In the genomic region with DNA sequence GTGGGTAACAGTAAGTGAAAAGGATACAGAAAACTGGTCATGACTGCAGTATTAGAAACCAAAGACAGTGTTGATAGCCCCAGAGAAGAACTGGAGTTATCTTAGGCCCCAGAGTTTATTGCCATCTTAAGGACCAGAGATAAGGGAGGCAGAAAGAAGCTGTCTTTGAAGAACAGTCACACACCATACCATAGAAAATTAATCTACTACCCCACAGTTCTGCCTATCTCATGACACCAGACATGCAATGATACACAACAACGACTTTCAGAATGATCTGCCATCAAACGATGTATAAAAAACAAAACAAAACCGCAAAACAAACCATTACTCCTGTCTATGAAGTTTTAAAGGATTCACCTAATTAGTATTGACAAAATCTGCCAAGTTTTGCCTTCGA, we compare ENCODE assay signal across 1 cellular context.
TF ChIP-seq lines count a peak whose summit lies in the region.

No MANE protein-coding gene starts in this region.

TF ChIP-seq in K562, 482 proteins besides CTCF, POLR2A, EP300 and RAD21 (continued from another document and continues in another):
- TF ChIP-seq, protein P1, sequence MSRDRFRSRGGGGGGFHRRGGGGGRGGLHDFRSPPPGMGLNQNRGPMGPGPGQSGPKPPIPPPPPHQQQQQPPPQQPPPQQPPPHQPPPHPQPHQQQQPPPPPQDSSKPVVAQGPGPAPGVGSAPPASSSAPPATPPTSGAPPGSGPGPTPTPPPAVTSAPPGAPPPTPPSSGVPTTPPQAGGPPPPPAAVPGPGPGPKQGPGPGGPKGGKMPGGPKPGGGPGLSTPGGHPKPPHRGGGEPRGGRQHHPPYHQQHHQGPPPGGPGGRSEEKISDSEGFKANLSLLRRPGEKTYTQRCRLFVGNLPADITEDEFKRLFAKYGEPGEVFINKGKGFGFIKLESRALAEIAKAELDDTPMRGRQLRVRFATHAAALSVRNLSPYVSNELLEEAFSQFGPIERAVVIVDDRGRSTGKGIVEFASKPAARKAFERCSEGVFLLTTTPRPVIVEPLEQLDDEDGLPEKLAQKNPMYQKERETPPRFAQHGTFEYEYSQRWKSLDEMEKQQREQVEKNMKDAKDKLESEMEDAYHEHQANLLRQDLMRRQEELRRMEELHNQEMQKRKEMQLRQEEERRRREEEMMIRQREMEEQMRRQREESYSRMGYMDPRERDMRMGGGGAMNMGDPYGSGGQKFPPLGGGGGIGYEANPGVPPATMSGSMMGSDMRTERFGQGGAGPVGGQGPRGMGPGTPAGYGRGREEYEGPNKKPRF (IDR thresholded peaks at IDR 0.05; ENCODE audit: low read depth, low read length) = no peak
- TF ChIP-seq RNF2 (IDR thresholded peaks at IDR 0.05) (peak; percentile 72; the same call in 1 of the 2 replicates), ZNF586 (CRISPR knock-in tag; conservative IDR thresholded peaks at IDR 0.05) (no peak), NR0B1 (IDR thresholded peaks at IDR 0.05; ENCODE audit: partially characterized antibody) (no peak), XRCC5 (IDR thresholded peaks at IDR 0.05; ENCODE audit: low read depth, low read length) (no peak), ZBTB7A (IDR thresholded peaks at IDR 0.05; ENCODE audit: borderline replicate concordance, control insufficient read depth, low read depth, low read length) (no peak), TBP (optimal IDR thresholded peaks at IDR 0.05; ENCODE audit: low read depth, low read length) (no peak), ILK (tag; IDR thresholded peaks at IDR 0.05; ENCODE audit: borderline replicate concordance, low read depth) (no peak), TEAD1 (CRISPR knock-in tag; IDR thresholded peaks at IDR 0.05) (peak in 1 of 2 experiments; percentile 89; a peak in 2 of 4 replicates), HNRNPUL1 (IDR thresholded peaks at IDR 0.05; ENCODE audit: low read length) (no peak), ZBTB8A (IDR thresholded peaks at IDR 0.05; ENCODE audit: partially characterized antibody) (no peak), L3MBTL2 (IDR thresholded peaks at IDR 0.05) (no peak), DMBX1 (CRISPR knock-in tag; IDR thresholded peaks at IDR 0.05; ENCODE audit: borderline replicate concordance) (peak; percentile 90), MBD2 (IDR thresholded peaks at IDR 0.05; ENCODE audit: borderline replicate concordance, low read depth) (peak; percentile 75), U2AF2 (optimal IDR thresholded peaks at IDR 0.05; ENCODE audit: low read depth, low read length) (no peak), SAFB (IDR thresholded peaks at IDR 0.05; ENCODE audit: borderline replicate concordance, low read depth, low read length) (no peak), ZNF274 (IDR thresholded peaks at IDR 0.05; ENCODE audit: borderline replicate concordance, low read depth, low read length) (peak; percentile 79), SPI1 (IDR thresholded peaks at IDR 0.05; ENCODE audit: borderline replicate concordance, low read depth, low read length) (no peak), NCOA1 (IDR thresholded peaks at IDR 0.05; ENCODE audit: low read depth) (peak; percentile 92), NCOA2 (IDR thresholded peaks at IDR 0.05; ENCODE audit: partially characterized antibody in 2 of 2) (peak; percentile 45 to 86), IRF1 (CRISPR knock-in tag; IDR thresholded peaks at IDR 0.05; ENCODE audit: borderline replicate concordance) (no peak), YBX1 (IDR thresholded peaks at IDR 0.05) (no peak), ID3 (CRISPR knock-in tag; IDR thresholded peaks at IDR 0.05) (no peak), ID3 (tag; IDR thresholded peaks at IDR 0.05) (0 out of 2 replicates have a peak, but pooled peaks have one; percentile 43), RBM22 (IDR thresholded peaks at IDR 0.05; ENCODE audit: low read depth, low read length, poor library complexity, severe bottlenecking) (no peak), EZH2 (IDR thresholded peaks at IDR 0.05; ENCODE audit: borderline replicate concordance, low read depth, low read length) (peak; percentile 75; the same call in 1 of the 2 replicates), TEAD2 (tag; IDR thresholded peaks at IDR 0.05) (no peak), SIN3A (IDR thresholded peaks at IDR 0.05; ENCODE audit: borderline replicate concordance in 2 of 2, control insufficient read depth in 1 of 2, low read depth in 2 of 2, low read length in 2 of 2) (no peak), TAF1 (IDR thresholded peaks at IDR 0.05; ENCODE audit: control insufficient read depth, extremely low read depth, insufficient read depth, low read length, severe bottlenecking) (no peak), TFAP4 (CRISPR knock-in tag; IDR thresholded peaks at IDR 0.05; ENCODE audit: borderline replicate concordance) (no peak), GMEB1 (CRISPR knock-in tag; IDR thresholded peaks at IDR 0.05) (no peak), DACH1 (IDR thresholded peaks at IDR 0.05; ENCODE audit: partially characterized antibody) (peak; percentile 83), RBM25 (IDR thresholded peaks at IDR 0.05; ENCODE audit: low read depth, low read length, severe bottlenecking) (no peak), CXXC5 (CRISPR knock-in tag; IDR thresholded peaks at IDR 0.05) (peak; percentile 78), ZNF134 (CRISPR knock-in tag; conservative IDR thresholded peaks at IDR 0.05) (0 out of 2 replicates have a peak, but pooled peaks have one; percentile 24), ZNF395 (CRISPR knock-in tag; IDR thresholded peaks at IDR 0.05) (peak; percentile 89), NR2C1 (IDR thresholded peaks at IDR 0.05) (no peak), NR2C1 (tag; IDR thresholded peaks at IDR 0.05) (peak; percentile 53; the same call in 1 of the 2 replicates)
- TF ChIP-seq, protein P2, sequence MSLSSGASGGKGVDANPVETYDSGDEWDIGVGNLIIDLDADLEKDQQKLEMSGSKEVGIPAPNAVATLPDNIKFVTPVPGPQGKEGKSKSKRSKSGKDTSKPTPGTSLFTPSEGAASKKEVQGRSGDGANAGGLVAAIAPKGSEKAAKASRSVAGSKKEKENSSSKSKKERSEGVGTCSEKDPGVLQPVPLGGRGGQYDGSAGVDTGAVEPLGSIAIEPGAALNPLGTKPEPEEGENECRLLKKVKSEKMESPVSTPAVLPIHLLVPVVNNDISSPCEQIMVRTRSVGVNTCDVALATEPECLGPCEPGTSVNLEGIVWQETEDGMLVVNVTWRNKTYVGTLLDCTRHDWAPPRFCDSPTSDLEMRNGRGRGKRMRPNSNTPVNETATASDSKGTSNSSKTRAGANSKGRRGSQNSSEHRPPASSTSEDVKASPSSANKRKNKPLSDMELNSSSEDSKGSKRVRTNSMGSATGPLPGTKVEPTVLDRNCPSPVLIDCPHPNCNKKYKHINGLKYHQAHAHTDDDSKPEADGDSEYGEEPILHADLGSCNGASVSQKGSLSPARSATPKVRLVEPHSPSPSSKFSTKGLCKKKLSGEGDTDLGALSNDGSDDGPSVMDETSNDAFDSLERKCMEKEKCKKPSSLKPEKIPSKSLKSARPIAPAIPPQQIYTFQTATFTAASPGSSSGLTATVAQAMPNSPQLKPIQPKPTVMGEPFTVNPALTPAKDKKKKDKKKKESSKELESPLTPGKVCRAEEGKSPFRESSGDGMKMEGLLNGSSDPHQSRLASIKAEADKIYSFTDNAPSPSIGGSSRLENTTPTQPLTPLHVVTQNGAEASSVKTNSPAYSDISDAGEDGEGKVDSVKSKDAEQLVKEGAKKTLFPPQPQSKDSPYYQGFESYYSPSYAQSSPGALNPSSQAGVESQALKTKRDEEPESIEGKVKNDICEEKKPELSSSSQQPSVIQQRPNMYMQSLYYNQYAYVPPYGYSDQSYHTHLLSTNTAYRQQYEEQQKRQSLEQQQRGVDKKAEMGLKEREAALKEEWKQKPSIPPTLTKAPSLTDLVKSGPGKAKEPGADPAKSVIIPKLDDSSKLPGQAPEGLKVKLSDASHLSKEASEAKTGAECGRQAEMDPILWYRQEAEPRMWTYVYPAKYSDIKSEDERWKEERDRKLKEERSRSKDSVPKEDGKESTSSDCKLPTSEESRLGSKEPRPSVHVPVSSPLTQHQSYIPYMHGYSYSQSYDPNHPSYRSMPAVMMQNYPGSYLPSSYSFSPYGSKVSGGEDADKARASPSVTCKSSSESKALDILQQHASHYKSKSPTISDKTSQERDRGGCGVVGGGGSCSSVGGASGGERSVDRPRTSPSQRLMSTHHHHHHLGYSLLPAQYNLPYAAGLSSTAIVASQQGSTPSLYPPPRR (CRISPR knock-in tag; IDR thresholded peaks at IDR 0.05; ENCODE audit: borderline replicate concordance) = no peak
- TF ChIP-seq, protein P3, sequence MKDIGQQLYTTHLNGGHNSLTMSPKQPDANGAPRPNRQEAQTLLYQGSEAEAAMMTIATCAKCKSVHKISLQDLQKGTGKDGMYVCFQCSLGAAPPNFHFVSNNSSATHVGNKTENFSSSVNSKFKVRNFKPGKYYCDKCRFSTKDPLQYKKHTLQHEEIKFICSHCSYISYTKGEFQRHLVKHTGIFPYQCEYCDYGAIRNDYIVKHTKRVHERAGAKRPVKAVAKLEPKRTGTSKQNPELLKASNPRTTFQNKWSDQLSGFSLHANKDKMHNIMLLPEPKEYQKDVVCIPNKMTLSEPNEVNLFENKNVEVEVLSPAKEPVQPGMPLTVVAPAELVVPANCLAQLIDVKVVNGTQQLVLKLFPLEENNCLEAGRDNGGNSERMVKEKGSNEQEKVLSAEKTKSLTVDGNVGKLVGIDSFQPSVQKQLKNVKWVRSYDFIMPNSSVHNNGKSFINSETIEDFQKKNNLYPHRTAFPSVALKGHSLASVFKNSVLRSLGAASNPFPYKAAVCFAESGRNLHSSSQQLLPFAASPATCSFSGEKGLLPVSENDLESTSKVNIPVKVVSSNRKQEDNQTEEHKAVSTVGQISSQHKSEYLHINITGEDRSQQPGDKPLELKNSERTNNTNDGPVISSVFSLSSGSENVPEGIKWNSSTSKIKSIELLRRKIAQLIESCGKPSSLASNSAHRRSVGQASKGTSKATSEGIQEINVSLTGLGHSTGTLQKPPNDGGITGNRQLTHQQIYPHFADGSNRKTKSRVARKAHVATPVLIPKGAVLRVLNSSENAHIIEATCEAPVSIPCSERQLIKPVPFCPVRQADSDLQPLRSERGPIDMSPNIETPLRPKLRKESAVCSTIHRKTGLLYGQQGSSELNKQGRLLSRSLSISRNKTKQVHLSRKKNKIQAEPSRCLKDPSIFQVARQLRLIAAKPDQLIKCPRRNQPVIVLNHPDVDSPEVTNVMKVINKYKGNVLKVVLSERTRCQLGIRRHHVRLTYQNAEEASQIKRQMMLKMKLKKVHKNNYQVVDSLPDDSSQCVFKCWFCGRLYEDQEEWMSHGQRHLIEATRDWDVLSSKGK (CRISPR knock-in tag; IDR thresholded peaks at IDR 0.05) = no peak
